Comparison of ENCODE assay signal across 1 cellular context in the genomic region with DNA sequence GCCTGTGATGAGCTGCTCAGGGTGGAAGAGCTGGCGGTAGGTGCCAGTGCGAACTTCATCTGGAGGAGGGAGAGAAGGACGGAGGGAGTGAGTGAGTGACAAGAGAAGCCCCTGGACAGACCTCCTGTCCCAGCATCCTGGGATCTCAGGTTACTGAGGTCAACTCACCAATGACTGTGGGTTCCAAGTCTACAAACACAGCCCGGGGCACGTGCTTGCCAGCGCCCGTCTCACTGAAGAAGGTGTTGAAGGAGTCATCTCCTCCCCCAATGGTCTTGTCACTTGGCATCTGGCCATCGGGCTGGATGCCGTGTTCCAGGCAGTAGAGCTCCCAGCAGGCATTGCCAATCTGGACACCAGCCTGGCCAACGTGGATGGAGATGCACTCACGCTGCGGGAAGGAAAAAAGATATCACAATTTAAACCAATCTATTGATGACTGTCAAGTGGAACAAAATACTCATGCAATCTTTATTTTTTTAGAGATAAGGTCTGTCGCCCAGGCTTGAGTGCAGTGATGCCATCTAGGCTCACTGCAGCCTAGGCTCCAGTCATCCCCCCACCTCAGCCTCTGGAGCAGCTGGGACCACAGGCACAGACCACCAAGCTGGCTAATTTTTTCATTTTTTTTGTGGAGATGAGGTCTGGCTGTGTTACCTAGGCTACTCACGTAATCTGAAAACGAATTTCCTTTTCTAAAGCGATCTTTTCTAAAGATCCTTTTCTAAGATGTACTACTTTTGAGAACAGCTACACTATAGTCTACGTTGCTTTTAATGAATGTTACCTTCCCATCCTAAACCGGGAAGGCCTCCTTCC.
A peak's percentile ranks its signal among the peaks of the same experiment; 100 is the strongest.
TF ChIP-seq lines count a peak whose summit lies in the region.

No MANE protein-coding gene starts in this region.

TF ChIP-seq in K562, 482 proteins besides CTCF, POLR2A, EP300 and RAD21 (continues in another document):
- no peak for TF ChIP-seq ZBTB7A (IDR thresholded peaks at IDR 0.05; ENCODE audit: borderline replicate concordance, control insufficient read depth, low read depth, low read length)
- TF ChIP-seq, protein P1, sequence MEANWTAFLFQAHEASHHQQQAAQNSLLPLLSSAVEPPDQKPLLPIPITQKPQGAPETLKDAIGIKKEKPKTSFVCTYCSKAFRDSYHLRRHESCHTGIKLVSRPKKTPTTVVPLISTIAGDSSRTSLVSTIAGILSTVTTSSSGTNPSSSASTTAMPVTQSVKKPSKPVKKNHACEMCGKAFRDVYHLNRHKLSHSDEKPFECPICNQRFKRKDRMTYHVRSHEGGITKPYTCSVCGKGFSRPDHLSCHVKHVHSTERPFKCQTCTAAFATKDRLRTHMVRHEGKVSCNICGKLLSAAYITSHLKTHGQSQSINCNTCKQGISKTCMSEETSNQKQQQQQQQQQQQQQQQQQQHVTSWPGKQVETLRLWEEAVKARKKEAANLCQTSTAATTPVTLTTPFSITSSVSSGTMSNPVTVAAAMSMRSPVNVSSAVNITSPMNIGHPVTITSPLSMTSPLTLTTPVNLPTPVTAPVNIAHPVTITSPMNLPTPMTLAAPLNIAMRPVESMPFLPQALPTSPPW (CRISPR knock-in tag; IDR thresholded peaks at IDR 0.05), result no peak
- TF ChIP-seq, protein P2, sequence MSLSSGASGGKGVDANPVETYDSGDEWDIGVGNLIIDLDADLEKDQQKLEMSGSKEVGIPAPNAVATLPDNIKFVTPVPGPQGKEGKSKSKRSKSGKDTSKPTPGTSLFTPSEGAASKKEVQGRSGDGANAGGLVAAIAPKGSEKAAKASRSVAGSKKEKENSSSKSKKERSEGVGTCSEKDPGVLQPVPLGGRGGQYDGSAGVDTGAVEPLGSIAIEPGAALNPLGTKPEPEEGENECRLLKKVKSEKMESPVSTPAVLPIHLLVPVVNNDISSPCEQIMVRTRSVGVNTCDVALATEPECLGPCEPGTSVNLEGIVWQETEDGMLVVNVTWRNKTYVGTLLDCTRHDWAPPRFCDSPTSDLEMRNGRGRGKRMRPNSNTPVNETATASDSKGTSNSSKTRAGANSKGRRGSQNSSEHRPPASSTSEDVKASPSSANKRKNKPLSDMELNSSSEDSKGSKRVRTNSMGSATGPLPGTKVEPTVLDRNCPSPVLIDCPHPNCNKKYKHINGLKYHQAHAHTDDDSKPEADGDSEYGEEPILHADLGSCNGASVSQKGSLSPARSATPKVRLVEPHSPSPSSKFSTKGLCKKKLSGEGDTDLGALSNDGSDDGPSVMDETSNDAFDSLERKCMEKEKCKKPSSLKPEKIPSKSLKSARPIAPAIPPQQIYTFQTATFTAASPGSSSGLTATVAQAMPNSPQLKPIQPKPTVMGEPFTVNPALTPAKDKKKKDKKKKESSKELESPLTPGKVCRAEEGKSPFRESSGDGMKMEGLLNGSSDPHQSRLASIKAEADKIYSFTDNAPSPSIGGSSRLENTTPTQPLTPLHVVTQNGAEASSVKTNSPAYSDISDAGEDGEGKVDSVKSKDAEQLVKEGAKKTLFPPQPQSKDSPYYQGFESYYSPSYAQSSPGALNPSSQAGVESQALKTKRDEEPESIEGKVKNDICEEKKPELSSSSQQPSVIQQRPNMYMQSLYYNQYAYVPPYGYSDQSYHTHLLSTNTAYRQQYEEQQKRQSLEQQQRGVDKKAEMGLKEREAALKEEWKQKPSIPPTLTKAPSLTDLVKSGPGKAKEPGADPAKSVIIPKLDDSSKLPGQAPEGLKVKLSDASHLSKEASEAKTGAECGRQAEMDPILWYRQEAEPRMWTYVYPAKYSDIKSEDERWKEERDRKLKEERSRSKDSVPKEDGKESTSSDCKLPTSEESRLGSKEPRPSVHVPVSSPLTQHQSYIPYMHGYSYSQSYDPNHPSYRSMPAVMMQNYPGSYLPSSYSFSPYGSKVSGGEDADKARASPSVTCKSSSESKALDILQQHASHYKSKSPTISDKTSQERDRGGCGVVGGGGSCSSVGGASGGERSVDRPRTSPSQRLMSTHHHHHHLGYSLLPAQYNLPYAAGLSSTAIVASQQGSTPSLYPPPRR (CRISPR knock-in tag; IDR thresholded peaks at IDR 0.05; ENCODE audit: borderline replicate concordance), result no peak
- TF ChIP-seq, protein P3, sequence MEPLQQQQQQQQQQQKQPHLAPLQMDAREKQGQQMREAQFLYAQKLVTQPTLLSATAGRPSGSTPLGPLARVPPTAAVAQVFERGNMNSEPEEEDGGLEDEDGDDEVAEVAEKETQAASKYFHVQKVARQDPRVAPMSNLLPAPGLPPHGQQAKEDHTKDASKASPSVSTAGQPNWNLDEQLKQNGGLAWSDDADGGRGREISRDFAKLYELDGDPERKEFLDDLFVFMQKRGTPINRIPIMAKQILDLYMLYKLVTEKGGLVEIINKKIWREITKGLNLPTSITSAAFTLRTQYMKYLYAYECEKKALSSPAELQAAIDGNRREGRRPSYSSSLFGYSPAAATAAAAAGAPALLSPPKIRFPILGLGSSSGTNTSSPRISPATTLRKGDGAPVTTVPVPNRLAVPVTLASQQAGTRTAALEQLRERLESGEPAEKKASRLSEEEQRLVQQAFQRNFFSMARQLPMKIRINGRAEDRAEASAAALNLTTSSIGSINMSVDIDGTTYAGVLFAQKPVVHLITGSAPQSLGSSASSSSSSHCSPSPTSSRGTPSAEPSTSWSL (CRISPR knock-in tag; IDR thresholded peaks at IDR 0.05; ENCODE audit: borderline replicate concordance), result no peak
- no peak for TF ChIP-seq PCBP1 (IDR thresholded peaks at IDR 0.05; ENCODE audit: low read depth, low read length, poor library complexity, severe bottlenecking)
- TF ChIP-seq ZNF583 (CRISPR knock-in tag; IDR thresholded peaks at IDR 0.05), result no peak
- TF ChIP-seq TCF3 (CRISPR knock-in tag; IDR thresholded peaks at IDR 0.05), result no peak
- no peak; the same call in 1 of the 2 replicates for TF ChIP-seq CBX1 (IDR thresholded peaks at IDR 0.05; ENCODE audit: low read depth)
- TF ChIP-seq CBX5 (IDR thresholded peaks at IDR 0.05; ENCODE audit: borderline replicate concordance, low read depth), result no peak
- no peak for TF ChIP-seq GATA2 (CRISPR knock-in tag; IDR thresholded peaks at IDR 0.05)
- TF ChIP-seq MECOM (CRISPR knock-in tag; IDR thresholded peaks at IDR 0.05), result peak; percentile 25; the same call in 1 of the 2 replicates
- TF ChIP-seq ZNF41 (CRISPR knock-in tag; conservative IDR thresholded peaks at IDR 0.05), result no peak
- TF ChIP-seq, protein P4, sequence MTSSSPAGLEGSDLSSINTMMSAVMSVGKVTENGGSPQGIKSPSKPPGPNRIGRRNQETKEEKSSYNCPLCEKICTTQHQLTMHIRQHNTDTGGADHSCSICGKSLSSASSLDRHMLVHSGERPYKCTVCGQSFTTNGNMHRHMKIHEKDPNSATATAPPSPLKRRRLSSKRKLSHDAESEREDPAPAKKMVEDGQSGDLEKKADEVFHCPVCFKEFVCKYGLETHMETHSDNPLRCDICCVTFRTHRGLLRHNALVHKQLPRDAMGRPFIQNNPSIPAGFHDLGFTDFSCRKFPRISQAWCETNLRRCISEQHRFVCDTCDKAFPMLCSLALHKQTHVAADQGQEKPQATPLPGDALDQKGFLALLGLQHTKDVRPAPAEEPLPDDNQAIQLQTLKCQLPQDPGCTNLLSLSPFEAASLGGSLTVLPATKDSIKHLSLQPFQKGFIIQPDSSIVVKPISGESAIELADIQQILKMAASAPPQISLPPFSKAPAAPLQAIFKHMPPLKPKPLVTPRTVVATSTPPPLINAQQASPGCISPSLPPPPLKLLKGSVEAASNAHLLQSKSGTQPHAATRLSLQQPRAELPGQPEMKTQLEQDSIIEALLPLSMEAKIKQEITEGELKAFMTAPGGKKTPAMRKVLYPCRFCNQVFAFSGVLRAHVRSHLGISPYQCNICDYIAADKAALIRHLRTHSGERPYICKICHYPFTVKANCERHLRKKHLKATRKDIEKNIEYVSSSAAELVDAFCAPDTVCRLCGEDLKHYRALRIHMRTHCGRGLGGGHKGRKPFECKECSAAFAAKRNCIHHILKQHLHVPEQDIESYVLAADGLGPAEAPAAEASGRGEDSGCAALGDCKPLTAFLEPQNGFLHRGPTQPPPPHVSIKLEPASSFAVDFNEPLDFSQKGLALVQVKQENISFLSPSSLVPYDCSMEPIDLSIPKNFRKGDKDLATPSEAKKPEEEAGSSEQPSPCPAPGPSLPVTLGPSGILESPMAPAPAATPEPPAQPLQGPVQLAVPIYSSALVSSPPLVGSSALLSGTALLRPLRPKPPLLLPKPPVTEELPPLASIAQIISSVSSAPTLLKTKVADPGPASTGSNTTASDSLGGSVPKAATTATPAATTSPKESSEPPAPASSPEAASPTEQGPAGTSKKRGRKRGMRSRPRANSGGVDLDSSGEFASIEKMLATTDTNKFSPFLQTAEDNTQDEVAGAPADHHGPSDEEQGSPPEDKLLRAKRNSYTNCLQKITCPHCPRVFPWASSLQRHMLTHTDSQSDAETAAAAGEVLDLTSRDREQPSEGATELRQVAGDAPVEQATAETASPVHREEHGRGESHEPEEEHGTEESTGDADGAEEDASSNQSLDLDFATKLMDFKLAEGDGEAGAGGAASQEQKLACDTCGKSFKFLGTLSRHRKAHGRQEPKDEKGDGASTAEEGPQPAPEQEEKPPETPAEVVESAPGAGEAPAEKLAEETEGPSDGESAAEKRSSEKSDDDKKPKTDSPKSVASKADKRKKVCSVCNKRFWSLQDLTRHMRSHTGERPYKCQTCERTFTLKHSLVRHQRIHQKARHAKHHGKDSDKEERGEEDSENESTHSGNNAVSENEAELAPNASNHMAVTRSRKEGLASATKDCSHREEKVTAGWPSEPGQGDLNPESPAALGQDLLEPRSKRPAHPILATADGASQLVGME (CRISPR knock-in tag; IDR thresholded peaks at IDR 0.05), result no peak
- TF ChIP-seq TRIM24 (IDR thresholded peaks at IDR 0.05), result no peak
- no peak for TF ChIP-seq BRD9 (IDR thresholded peaks at IDR 0.05; ENCODE audit: low read depth, partially characterized antibody)
- no peak for TF ChIP-seq YBX1 (IDR thresholded peaks at IDR 0.05)
- no peak for TF ChIP-seq CREBBP (IDR thresholded peaks at IDR 0.05; ENCODE audit: low read depth, low read length)
- TF ChIP-seq, protein P5, sequence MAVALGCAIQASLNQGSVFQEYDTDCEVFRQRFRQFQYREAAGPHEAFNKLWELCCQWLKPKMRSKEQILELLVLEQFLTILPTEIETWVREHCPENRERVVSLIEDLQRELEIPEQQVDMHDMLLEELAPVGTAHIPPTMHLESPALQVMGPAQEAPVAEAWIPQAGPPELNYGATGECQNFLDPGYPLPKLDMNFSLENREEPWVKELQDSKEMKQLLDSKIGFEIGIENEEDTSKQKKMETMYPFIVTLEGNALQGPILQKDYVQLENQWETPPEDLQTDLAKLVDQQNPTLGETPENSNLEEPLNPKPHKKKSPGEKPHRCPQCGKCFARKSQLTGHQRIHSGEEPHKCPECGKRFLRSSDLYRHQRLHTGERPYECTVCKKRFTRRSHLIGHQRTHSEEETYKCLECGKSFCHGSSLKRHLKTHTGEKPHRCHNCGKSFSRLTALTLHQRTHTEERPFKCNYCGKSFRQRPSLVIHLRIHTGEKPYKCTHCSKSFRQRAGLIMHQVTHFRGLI (CRISPR knock-in tag; IDR thresholded peaks at IDR 0.05), result no peak
- no peak for TF ChIP-seq PURB (CRISPR knock-in tag; IDR thresholded peaks at IDR 0.05; ENCODE audit: low read depth)
- TF ChIP-seq IRF2 (CRISPR knock-in tag; IDR thresholded peaks at IDR 0.05), result no peak
- no peak for TF ChIP-seq ZNF785 (CRISPR knock-in tag; IDR thresholded peaks at IDR 0.05)
- TF ChIP-seq RBM17 (IDR thresholded peaks at IDR 0.05; ENCODE audit: borderline replicate concordance, low read depth, low read length), result no peak
- TF ChIP-seq ZBTB8A (IDR thresholded peaks at IDR 0.05; ENCODE audit: partially characterized antibody), result no peak
- no peak for TF ChIP-seq HNRNPH1 (optimal IDR thresholded peaks at IDR 0.05; ENCODE audit: low read depth, low read length)
- TF ChIP-seq NFIC (IDR thresholded peaks at IDR 0.05), result peak; percentile 58
- TF ChIP-seq ZNF408 (CRISPR knock-in tag; IDR thresholded peaks at IDR 0.05; ENCODE audit: low read depth), result no peak
- TF ChIP-seq, protein P6, sequence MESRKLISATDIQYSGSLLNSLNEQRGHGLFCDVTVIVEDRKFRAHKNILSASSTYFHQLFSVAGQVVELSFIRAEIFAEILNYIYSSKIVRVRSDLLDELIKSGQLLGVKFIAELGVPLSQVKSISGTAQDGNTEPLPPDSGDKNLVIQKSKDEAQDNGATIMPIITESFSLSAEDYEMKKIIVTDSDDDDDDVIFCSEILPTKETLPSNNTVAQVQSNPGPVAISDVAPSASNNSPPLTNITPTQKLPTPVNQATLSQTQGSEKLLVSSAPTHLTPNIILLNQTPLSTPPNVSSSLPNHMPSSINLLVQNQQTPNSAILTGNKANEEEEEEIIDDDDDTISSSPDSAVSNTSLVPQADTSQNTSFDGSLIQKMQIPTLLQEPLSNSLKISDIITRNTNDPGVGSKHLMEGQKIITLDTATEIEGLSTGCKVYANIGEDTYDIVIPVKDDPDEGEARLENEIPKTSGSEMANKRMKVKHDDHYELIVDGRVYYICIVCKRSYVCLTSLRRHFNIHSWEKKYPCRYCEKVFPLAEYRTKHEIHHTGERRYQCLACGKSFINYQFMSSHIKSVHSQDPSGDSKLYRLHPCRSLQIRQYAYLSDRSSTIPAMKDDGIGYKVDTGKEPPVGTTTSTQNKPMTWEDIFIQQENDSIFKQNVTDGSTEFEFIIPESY (CRISPR knock-in tag; IDR thresholded peaks at IDR 0.05), result 0 out of 2 replicates have a peak, but pooled peaks have one; percentile 0
- TF ChIP-seq GABPB2 (CRISPR knock-in tag; conservative IDR thresholded peaks at IDR 0.05), result no peak
- no peak for TF ChIP-seq BCOR (IDR thresholded peaks at IDR 0.05)
- TF ChIP-seq ZNF551 (CRISPR knock-in tag; IDR thresholded peaks at IDR 0.05), result no peak
- TF ChIP-seq SREBF1 (IDR thresholded peaks at IDR 0.05; ENCODE audit: borderline replicate concordance, low read depth, low read length), result no peak
- peak in 1 of 2 experiments; percentile 62; a peak in 1 of 4 replicates for TF ChIP-seq FOXA3 (CRISPR knock-in tag; conservative IDR thresholded peaks at IDR 0.05 in 1 of 2, IDR thresholded peaks at IDR 0.05 in 1 of 2)
